Comparison of ENCODE assay signal across 10 cellular contexts in the genomic region with DNA sequence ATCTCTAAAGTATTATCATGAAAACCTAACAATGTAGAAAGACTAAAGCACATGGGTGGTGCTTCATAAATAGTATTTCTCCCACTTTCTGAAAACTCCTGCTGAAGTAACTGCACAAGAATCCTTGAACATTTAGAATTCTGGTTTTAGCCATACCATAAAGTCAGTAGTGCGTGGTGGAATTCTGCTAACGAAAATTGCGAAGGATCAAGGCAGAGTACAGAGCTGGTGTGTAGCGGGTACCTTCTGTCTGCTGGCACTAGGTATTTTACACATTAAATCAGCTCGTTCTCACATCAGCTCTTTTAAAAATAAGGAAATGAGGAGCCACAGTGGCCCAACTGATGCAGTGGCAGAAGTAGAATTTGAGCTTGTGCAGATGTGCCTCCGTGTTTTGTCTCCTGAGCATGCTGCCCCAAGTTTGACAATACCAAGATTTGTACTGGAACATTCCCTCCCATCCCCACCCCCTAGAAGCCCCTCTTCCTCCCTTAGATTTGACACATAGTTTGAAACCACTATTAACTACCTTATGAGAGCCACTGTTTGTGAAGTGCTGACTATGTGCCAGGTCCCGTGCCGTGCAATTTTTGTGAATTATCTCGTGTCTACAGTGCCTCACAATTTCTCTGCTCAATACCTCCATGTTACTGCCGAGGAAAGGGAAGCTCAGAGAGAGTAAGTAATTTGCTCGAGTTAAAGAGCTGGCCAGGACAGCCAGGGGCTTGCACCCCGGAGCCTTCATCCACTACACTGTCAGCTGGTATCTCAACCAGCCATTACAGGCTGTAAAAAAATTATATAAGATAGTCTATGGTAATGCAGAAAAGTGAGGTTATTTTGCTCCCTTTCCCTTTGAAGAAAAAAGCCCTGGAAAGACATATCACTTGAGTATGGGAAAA.
A peak's percentile ranks its signal among the peaks of the same experiment; 100 is the strongest.
DNase-seq lines count a peak whose midpoint lies in the region; ATAC-seq and TF ChIP-seq lines count a peak whose summit lies in the region.
"Had no signal": no experiment of that assay in that cellular context is flagged by ENCODE, and none has a peak within 500 bp of the region (broad histone marks: within the 10 kb centered on the region; RNA-seq: fewer than 3 reads in every experiment).

No MANE protein-coding gene starts in this region.

- no peak for TF ChIP-seq CTCF in brain microvascular endothelial cell (IDR thresholded peaks at IDR 0.05; ENCODE audit: low read depth, low read length, missing control alignments)

- no peaks in the 10 kb centered on the region for H3K27me3 ChIP-seq in brain microvascular endothelial cell (replicated peaks)
- no peaks in the 10 kb centered on the region for H3K27me3 ChIP-seq in rectal smooth muscle tissue (ENCODE audit: control insufficient read depth, insufficient read depth, low read length)

- H3K4me3 ChIP-seq in brain microvascular endothelial cell (ENCODE audit: low read depth, low read length): no peak overlapping the region
- no peak overlapping the region for H3K4me3 ChIP-seq in rectal smooth muscle tissue (ENCODE audit: low read length)

- H3K27ac ChIP-seq in brain microvascular endothelial cell (peak overlapping the region; percentile 99), rectal smooth muscle tissue (ENCODE audit: low read depth, low read length) (peak overlapping the region; percentile 86)

- no peaks in the 10 kb centered on the region for H3K36me3 ChIP-seq in brain microvascular endothelial cell (replicated peaks)
- H3K36me3 ChIP-seq in rectal smooth muscle tissue (ENCODE audit: control insufficient read depth, insufficient read depth, low read length): no peaks in the 10 kb centered on the region

- no peak overlapping the region for H3K9ac ChIP-seq in rectal smooth muscle tissue (ENCODE audit: low read length)

- in situ Hi-C loops in brain microvascular endothelial cell (cut with HindIII; ENCODE audit: low pct_ligation_motif_present, low sequenced_read_pairs): no loop called here

- ATAC-seq in GM18517 (IDR thresholded peaks at IDR 0.05; ENCODE audit: unreplicated experiment) (peak; percentile 14), HG03045 (IDR thresholded peaks at IDR 0.05; ENCODE audit: unreplicated experiment) (peak; percentile 13), HG03280 (IDR thresholded peaks at IDR 0.05; ENCODE audit: unreplicated experiment) (no peak)

- peaks cover 26% of the 10 kb centered on the region for H3K4me1 ChIP-seq in rectal smooth muscle tissue (ENCODE audit: control insufficient read depth, insufficient read depth, low read length)

- DNase-seq in brain microvascular endothelial cell (no peak), DMS79 treated with DMSO at 0.1 percent for 48 hours (lab: John Stamatoyannopoulos, UW) (no peak), occipital lobe (lab: John Stamatoyannopoulos, UW) (no peak)
- no peak for DNase-seq in activated CD4-positive, alpha-beta T cell treated with anti-CD3 and anti-CD28 coated beads for 48 hours
- DNase-seq: GDM1; stimulated activated naive CD4-positive, alpha-beta T cell treated with Interleukin-2 at 50 U/mL for 16 hours had no signal
